ENCODE assay signal across 1 cellular context in the genomic region with DNA sequence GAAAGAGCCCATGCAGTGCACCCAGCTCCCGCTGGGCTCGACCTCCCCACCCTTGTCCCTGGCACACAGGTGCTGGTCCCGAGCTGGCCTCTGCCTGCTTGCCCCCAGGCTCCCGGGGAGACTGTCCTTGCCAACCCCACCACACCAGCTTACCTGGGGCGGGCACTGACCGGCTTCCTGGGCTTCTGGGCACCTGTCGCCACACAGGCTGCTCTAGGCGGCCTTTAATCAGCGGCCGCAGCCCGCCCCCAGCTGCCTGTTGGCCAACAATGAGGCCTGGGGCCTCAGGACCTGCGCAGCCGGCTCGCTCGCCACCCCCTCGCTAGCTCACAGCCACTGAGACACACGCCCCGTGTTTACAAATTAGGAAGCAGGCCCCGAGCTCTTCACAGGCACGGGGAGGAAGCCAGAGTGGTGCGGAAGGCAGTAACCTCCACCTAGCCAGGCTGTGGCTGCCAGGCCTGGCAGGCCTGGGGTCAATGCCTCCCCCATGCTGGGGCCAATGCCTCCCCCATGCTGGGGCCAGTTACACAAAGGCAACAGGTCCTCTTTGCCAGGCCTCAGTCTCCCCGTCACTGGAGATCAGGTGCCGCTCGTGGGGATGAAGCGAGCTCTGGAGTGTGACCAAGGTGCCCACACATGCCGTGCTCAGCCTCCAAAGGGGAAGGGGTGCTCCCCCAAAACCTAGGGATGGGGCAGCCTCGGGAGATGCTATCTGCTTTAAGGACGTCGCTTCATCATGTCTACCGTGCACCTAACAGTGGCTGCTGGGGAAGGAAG.
TF ChIP-seq lines count a peak whose summit lies in the region.

A gene with protein sequence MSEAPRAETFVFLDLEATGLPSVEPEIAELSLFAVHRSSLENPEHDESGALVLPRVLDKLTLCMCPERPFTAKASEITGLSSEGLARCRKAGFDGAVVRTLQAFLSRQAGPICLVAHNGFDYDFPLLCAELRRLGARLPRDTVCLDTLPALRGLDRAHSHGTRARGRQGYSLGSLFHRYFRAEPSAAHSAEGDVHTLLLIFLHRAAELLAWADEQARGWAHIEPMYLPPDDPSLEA (minus strand): TSS at position 201 of the 780 bp plus-strand sequence. CDS start 626 bp downstream, outside the sequence.

TF ChIP-seq in HepG2, 621 proteins besides CTCF, POLR2A, EP300 and RAD21:
- TF ChIP-seq AGO2 (optimal IDR thresholded peaks at IDR 0.05; ENCODE audit: low read depth, low read length) (peak; percentile 36), SMYD3 (CRISPR knock-in tag; IDR thresholded peaks at IDR 0.05) (no peak)
